10 cellular contexts compared by ENCODE assay signal in the genomic region with DNA sequence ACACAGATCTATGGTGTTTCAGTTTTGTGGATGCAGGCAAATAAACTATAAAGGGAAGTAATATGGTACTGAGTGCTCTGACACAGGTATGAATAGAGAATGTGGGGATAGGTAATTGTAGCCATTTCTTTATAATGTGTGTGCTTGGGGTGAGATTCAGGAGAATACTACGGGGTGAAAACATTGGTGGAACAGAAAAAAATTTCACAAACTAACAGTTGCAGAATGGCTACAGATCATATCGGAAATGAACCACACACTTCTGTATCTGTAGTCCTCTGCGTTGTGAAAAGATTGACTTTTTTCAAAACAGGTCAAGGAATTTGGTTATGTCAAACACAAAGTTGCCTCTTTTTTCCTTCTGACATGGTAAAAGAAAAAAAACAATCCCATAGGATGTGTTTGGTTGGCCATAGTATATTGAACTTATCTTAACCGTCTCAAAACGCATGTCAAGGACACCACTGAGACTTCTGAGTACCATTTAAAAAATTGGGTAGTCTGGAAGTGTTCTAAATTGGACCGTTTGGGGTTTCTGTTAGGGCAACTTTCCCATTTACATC. TPM values are rescaled to one million over a fixed set of nuclear protein-coding genes. Genes with fewer than 3 reads are reported as not detected.
DNase-seq lines count a peak whose midpoint lies in the region; ATAC-seq and TF ChIP-seq lines count a peak whose summit lies in the region.
"Had no signal": no experiment of that assay in that cellular context is flagged by ENCODE, and none has a peak within 500 bp of the region (broad histone marks: within the 10 kb centered on the region; RNA-seq: fewer than 3 reads in every experiment).

No MANE protein-coding gene starts in this region.

- no peak for DNase-seq in HFFc6
- DNase-seq in cortex of kidney (lab: John Stamatoyannopoulos, UW), result no peak
- DNase-seq in anterior cingulate cortex (lab: John Stamatoyannopoulos, UW), result no peak
- DNase-seq: Peyer's patch; stimulated activated CD4-positive, alpha-beta T cell treated with anti-CD3 and anti-CD28 coated beads, Interleukin-15, amount 100 ng/mL, for 24 hours had no signal

- H4K20me1 ChIP-seq in BLaER1, result peaks cover 28% of the 10 kb centered on the region

- H3K9me3 Mint-ChIP-seq in HFFc6 (peaks cover 4% of the 10 kb centered on the region; the same call in 1 of the 2 replicates), brain (peaks cover 0 to 4% (median 0%) of the 10 kb centered on the region in 5 experiments), nephron (no peaks in the 10 kb centered on the region)

- H3K27ac ChIP-seq in BLaER1 (no peak overlapping the region), gastroesophageal sphincter (peak overlapping the region in 1 of 4 donors; percentile 93)

- H3K9ac ChIP-seq in BLaER1, result no peak overlapping the region

- TF ChIP-seq POLR2A in gastroesophageal sphincter (IDR thresholded peaks at IDR 0.05), result no peak

- H3K27me3 Mint-ChIP-seq in HFFc6 (ENCODE audit: insufficient read depth) (peaks cover 5% of the 10 kb centered on the region), brain (peaks cover 19% of the 10 kb centered on the region), nephron (ENCODE audit: low read depth) (no peaks in the 10 kb centered on the region)

- H3K27me3 ChIP-seq in BLaER1, result no peaks in the 10 kb centered on the region
- H3K27me3 ChIP-seq in gastroesophageal sphincter, result no peaks in the 10 kb centered on the region
- H3K27me3 ChIP-seq: Peyer's patch had no signal

- TF ChIP-seq EP300 in gastroesophageal sphincter (IDR thresholded peaks at IDR 0.05), result no peak

- H3K4me3 Mint-ChIP-seq in HFFc6 (peak overlapping the region; percentile 97), brain (peak overlapping the region; percentile 93 to 98 (median 96)), nephron (peak overlapping the region; percentile 96 to 97 (median 96))

- ATAC-seq in HG02623 (IDR thresholded peaks at IDR 0.05; ENCODE audit: unreplicated experiment) (no peak), gastroesophageal sphincter (no peak)

- H3K4me1 Mint-ChIP-seq in HFFc6 (ENCODE audit: low read depth), result peaks cover 38% of the 10 kb centered on the region
- peaks cover 41% of the 10 kb centered on the region for H3K4me1 Mint-ChIP-seq in brain
- peaks cover 20% of the 10 kb centered on the region for H3K4me1 Mint-ChIP-seq in nephron

- 70 to 77% methylated on average over 6 of the region's 6 CpGs for WGBS in gastroesophageal sphincter (ENCODE audit: low coverage in 1 of 2), 2 donors

- peak overlapping the region; percentile 79 for H3K4me2 ChIP-seq in BLaER1

- H3K36me3 Mint-ChIP-seq in HFFc6 (ENCODE audit: low read depth) (peaks cover 14% of the 10 kb centered on the region), brain (peaks cover 10% of the 10 kb centered on the region), nephron (ENCODE audit: low read depth) (peaks cover 3% of the 10 kb centered on the region)

- H3K36me3 ChIP-seq in BLaER1 (peaks cover 14% of the 10 kb centered on the region), gastroesophageal sphincter (peaks cover 0 to 6% of the 10 kb centered on the region in 2 donors)

- no peak overlapping the region for H3K27ac Mint-ChIP-seq in HFFc6
- H3K27ac Mint-ChIP-seq in brain, result peak overlapping the region; percentile 89 to 99 (median 97)
- H3K27ac Mint-ChIP-seq in nephron, result peak overlapping the region; percentile 96 to 98 (median 98)

- H3K4me3 ChIP-seq in BLaER1 (peak overlapping the region; percentile 78; the same call in 1 of the 2 replicates), gastroesophageal sphincter (peak overlapping the region in 1 of 2 donors; percentile 84)

- TF ChIP-seq CTCF in HFFc6 (IDR thresholded peaks at IDR 0.05), result no peak
- no peak for TF ChIP-seq CTCF in brain (conservative IDR thresholded peaks at IDR 0.05)
- no peak for TF ChIP-seq CTCF in nephron (IDR thresholded peaks at IDR 0.05; ENCODE audit: unreplicated experiment in 3 of 3)
- TF ChIP-seq CTCF in gastroesophageal sphincter (IDR thresholded peaks at IDR 0.05), result no peak

- no peaks in the 10 kb centered on the region for H3K9me3 ChIP-seq in BLaER1
- H3K9me3 ChIP-seq in gastroesophageal sphincter, result no peaks in the 10 kb centered on the region
- H3K9me3 ChIP-seq: Peyer's patch had no signal

- peaks cover 27% of the 10 kb centered on the region for H3K4me1 ChIP-seq in BLaER1
- H3K4me1 ChIP-seq in gastroesophageal sphincter, result peaks cover 7 to 40% (median 16%) of the 10 kb centered on the region in 3 donors

RNA-seq across cellular contexts. Expression of gene CDC73, which starts 1.1 kb away (rescaled TPM):
- 10 to 100 TPM; 62.8 to 71.6 (median 65.2) TPM for total RNA-seq in HFFc6 (2021; fragmentation: NEBNext Ultra II Directional; extraction: Animal tissue kit (Norgen Biotek cat#: 25700))
- polyA plus RNA-seq in brain (ENCODE audit: insufficient read depth, low read depth, low replicate concordance), result 8.9 TPM
- 10 to 100 TPM; 42.7 to 73.3 (median 53.7) TPM for total RNA-seq in gastroesophageal sphincter

RNA-seq across cellular contexts. Expression of gene GLRX2, which starts 15.5 kb away (rescaled TPM):
- total RNA-seq in HFFc6 (2021; fragmentation: NEBNext Ultra II Directional; extraction: Animal tissue kit (Norgen Biotek cat#: 25700)), result 10 to 100 TPM; 32.8 to 39.1 (median 34.7) TPM
- polyA plus RNA-seq in brain (ENCODE audit: insufficient read depth, low read depth, low replicate concordance), result 10.3 TPM
- 10 to 100 TPM in 2 of 4 donors, 1 to 10 TPM in 2; 7.0 to 14.4 (median 9.3) TPM for total RNA-seq in gastroesophageal sphincter
